ENCODE assay signal across 1 cellular context in the genomic region with DNA sequence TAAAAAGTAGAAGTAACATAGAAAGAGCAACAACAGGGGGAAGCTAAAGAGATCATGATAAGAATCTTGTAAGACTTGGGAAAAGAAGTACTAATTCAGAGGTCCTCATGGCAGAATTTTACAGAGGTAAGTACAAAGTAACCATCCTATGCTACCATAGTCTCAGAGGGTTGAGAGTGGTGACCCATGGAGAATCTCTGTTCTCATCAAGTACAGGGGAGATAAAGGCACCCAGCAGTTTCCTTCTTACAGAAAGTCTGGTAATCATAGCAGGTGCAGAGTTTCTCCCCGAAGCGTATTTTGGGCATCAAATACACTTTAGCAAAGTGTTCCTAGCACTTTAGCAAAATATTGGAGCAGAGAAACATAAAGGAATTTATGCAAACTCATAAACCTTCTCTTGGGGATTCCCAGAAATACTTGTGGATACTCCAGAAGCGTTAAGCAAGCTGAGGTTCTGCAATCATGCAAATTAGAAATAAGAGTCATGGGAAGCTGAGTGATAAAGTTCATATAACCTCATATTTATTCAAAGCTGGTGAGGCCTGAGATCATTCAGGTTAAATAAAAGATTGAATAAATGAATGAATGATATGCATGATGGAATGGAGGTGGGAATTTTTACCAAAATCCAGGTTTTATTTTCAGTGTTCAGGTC.
TF ChIP-seq lines count a peak whose summit lies in the region.

No MANE protein-coding gene starts in this region.

TF ChIP-seq in HepG2, 621 proteins besides CTCF, POLR2A, EP300 and RAD21 (continued from another document):
- TF ChIP-seq, protein P1, sequence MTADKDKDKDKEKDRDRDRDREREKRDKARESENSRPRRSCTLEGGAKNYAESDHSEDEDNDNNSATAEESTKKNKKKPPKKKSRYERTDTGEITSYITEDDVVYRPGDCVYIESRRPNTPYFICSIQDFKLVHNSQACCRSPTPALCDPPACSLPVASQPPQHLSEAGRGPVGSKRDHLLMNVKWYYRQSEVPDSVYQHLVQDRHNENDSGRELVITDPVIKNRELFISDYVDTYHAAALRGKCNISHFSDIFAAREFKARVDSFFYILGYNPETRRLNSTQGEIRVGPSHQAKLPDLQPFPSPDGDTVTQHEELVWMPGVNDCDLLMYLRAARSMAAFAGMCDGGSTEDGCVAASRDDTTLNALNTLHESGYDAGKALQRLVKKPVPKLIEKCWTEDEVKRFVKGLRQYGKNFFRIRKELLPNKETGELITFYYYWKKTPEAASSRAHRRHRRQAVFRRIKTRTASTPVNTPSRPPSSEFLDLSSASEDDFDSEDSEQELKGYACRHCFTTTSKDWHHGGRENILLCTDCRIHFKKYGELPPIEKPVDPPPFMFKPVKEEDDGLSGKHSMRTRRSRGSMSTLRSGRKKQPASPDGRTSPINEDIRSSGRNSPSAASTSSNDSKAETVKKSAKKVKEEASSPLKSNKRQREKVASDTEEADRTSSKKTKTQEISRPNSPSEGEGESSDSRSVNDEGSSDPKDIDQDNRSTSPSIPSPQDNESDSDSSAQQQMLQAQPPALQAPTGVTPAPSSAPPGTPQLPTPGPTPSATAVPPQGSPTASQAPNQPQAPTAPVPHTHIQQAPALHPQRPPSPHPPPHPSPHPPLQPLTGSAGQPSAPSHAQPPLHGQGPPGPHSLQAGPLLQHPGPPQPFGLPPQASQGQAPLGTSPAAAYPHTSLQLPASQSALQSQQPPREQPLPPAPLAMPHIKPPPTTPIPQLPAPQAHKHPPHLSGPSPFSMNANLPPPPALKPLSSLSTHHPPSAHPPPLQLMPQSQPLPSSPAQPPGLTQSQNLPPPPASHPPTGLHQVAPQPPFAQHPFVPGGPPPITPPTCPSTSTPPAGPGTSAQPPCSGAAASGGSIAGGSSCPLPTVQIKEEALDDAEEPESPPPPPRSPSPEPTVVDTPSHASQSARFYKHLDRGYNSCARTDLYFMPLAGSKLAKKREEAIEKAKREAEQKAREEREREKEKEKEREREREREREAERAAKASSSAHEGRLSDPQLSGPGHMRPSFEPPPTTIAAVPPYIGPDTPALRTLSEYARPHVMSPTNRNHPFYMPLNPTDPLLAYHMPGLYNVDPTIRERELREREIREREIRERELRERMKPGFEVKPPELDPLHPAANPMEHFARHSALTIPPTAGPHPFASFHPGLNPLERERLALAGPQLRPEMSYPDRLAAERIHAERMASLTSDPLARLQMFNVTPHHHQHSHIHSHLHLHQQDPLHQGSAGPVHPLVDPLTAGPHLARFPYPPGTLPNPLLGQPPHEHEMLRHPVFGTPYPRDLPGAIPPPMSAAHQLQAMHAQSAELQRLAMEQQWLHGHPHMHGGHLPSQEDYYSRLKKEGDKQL (CRISPR knock-in tag; IDR thresholded peaks at IDR 0.05; ENCODE audit: low read depth) = no peak
- TF ChIP-seq KDM2A (CRISPR knock-in tag; IDR thresholded peaks at IDR 0.05; ENCODE audit: borderline replicate concordance, low read depth) (no peak), CEBPG (CRISPR knock-in tag; IDR thresholded peaks at IDR 0.05) (no peak), RAD51 (IDR thresholded peaks at IDR 0.05; ENCODE audit: borderline replicate concordance) (no peak), SRF (IDR thresholded peaks at IDR 0.05; ENCODE audit: low read depth, low read length) (no peak), MAFK (conservative IDR thresholded peaks at IDR 0.05 in 1 of 2, IDR thresholded peaks at IDR 0.05 in 1 of 2; ENCODE audit: low read length in 2 of 2) (no peak), RARA (CRISPR knock-in tag; IDR thresholded peaks at IDR 0.05) (no peak), ZBTB38 (CRISPR knock-in tag; IDR thresholded peaks at IDR 0.05) (no peak), HOXA5 (CRISPR knock-in tag; IDR thresholded peaks at IDR 0.05) (no peak), HOXA9 (CRISPR knock-in tag; IDR thresholded peaks at IDR 0.05; ENCODE audit: borderline replicate concordance) (no peak), REPIN1 (CRISPR knock-in tag; IDR thresholded peaks at IDR 0.05; ENCODE audit: borderline replicate concordance, low read depth) (no peak), DNMT3B (CRISPR knock-in tag; conservative IDR thresholded peaks at IDR 0.05) (no peak), ZNF446 (CRISPR knock-in tag; IDR thresholded peaks at IDR 0.05) (no peak), ZNF598 (CRISPR knock-in tag; IDR thresholded peaks at IDR 0.05; ENCODE audit: borderline replicate concordance) (no peak)
- TF ChIP-seq, protein P2, sequence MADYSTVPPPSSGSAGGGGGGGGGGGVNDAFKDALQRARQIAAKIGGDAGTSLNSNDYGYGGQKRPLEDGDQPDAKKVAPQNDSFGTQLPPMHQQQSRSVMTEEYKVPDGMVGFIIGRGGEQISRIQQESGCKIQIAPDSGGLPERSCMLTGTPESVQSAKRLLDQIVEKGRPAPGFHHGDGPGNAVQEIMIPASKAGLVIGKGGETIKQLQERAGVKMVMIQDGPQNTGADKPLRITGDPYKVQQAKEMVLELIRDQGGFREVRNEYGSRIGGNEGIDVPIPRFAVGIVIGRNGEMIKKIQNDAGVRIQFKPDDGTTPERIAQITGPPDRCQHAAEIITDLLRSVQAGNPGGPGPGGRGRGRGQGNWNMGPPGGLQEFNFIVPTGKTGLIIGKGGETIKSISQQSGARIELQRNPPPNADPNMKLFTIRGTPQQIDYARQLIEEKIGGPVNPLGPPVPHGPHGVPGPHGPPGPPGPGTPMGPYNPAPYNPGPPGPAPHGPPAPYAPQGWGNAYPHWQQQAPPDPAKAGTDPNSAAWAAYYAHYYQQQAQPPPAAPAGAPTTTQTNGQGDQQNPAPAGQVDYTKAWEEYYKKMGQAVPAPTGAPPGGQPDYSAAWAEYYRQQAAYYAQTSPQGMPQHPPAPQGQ (CRISPR knock-in tag; IDR thresholded peaks at IDR 0.05; ENCODE audit: borderline replicate concordance) = no peak
- TF ChIP-seq, protein P3, sequence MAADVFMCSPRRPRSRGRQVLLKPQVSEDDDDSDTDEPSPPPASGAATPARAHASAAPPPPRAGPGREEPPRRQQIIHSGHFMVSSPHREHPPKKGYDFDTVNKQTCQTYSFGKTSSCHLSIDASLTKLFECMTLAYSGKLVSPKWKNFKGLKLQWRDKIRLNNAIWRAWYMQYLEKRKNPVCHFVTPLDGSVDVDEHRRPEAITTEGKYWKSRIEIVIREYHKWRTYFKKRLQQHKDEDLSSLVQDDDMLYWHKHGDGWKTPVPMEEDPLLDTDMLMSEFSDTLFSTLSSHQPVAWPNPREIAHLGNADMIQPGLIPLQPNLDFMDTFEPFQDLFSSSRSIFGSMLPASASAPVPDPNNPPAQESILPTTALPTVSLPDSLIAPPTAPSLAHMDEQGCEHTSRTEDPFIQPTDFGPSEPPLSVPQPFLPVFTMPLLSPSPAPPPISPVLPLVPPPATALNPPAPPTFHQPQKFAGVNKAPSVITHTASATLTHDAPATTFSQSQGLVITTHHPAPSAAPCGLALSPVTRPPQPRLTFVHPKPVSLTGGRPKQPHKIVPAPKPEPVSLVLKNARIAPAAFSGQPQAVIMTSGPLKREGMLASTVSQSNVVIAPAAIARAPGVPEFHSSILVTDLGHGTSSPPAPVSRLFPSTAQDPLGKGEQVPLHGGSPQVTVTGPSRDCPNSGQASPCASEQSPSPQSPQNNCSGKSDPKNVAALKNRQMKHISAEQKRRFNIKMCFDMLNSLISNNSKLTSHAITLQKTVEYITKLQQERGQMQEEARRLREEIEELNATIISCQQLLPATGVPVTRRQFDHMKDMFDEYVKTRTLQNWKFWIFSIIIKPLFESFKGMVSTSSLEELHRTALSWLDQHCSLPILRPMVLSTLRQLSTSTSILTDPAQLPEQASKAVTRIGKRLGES (CRISPR knock-in tag; IDR thresholded peaks at IDR 0.05; ENCODE audit: borderline replicate concordance) = no peak
- TF ChIP-seq, protein P4, sequence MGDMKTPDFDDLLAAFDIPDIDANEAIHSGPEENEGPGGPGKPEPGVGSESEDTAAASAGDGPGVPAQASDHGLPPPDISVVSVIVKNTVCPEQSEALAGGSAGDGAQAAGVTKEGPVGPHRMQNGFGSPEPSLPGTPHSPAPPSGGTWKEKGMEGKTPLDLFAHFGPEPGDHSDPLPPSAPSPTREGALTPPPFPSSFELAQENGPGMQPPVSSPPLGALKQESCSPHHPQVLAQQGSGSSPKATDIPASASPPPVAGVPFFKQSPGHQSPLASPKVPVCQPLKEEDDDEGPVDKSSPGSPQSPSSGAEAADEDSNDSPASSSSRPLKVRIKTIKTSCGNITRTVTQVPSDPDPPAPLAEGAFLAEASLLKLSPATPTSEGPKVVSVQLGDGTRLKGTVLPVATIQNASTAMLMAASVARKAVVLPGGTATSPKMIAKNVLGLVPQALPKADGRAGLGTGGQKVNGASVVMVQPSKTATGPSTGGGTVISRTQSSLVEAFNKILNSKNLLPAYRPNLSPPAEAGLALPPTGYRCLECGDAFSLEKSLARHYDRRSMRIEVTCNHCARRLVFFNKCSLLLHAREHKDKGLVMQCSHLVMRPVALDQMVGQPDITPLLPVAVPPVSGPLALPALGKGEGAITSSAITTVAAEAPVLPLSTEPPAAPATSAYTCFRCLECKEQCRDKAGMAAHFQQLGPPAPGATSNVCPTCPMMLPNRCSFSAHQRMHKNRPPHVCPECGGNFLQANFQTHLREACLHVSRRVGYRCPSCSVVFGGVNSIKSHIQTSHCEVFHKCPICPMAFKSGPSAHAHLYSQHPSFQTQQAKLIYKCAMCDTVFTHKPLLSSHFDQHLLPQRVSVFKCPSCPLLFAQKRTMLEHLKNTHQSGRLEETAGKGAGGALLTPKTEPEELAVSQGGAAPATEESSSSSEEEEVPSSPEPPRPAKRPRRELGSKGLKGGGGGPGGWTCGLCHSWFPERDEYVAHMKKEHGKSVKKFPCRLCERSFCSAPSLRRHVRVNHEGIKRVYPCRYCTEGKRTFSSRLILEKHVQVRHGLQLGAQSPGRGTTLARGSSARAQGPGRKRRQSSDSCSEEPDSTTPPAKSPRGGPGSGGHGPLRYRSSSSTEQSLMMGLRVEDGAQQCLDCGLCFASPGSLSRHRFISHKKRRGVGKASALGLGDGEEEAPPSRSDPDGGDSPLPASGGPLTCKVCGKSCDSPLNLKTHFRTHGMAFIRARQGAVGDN (CRISPR knock-in tag; IDR thresholded peaks at IDR 0.05) = no peak
- TF ChIP-seq, protein P5, sequence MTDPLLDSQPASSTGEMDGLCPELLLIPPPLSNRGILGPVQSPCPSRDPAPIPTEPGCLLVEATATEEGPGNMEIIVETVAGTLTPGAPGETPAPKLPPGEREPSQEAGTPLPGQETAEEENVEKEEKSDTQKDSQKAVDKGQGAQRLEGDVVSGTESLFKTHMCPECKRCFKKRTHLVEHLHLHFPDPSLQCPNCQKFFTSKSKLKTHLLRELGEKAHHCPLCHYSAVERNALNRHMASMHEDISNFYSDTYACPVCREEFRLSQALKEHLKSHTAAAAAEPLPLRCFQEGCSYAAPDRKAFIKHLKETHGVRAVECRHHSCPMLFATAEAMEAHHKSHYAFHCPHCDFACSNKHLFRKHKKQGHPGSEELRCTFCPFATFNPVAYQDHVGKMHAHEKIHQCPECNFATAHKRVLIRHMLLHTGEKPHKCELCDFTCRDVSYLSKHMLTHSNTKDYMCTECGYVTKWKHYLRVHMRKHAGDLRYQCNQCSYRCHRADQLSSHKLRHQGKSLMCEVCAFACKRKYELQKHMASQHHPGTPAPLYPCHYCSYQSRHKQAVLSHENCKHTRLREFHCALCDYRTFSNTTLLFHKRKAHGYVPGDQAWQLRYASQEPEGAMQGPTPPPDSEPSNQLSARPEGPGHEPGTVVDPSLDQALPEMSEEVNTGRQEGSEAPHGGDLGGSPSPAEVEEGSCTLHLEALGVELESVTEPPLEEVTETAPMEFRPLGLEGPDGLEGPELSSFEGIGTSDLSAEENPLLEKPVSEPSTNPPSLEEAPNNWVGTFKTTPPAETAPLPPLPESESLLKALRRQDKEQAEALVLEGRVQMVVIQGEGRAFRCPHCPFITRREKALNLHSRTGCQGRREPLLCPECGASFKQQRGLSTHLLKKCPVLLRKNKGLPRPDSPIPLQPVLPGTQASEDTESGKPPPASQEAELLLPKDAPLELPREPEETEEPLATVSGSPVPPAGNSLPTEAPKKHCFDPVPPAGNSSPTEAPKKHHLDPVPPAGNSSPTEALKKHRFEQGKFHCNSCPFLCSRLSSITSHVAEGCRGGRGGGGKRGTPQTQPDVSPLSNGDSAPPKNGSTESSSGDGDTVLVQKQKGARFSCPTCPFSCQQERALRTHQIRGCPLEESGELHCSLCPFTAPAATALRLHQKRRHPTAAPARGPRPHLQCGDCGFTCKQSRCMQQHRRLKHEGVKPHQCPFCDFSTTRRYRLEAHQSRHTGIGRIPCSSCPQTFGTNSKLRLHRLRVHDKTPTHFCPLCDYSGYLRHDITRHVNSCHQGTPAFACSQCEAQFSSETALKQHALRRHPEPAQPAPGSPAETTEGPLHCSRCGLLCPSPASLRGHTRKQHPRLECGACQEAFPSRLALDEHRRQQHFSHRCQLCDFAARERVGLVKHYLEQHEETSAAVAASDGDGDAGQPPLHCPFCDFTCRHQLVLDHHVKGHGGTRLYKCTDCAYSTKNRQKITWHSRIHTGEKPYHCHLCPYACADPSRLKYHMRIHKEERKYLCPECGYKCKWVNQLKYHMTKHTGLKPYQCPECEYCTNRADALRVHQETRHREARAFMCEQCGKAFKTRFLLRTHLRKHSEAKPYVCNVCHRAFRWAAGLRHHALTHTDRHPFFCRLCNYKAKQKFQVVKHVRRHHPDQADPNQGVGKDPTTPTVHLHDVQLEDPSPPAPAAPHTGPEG (CRISPR knock-in tag; IDR thresholded peaks at IDR 0.05) = no peak
